Comparison of ENCODE assay signal across 25 cellular contexts in the genomic region with DNA sequence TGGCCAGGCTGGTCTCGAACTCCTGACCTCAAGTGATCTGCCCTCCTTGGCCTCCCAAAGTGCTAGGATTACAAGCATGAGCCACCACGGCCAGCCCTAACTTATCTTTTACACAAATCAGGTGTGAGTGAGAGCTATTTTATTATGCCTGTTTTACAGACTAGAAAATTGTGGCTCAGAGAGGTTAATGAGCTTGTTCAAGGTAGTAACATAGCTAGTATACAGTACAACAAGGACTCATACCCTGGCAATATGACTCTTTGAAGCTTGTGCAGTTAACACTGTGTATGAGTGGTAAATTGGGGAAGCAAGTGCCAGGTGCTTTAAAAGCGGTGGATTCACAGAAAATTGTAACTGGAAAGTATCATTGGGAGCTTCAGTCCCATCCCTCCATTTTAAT. TPM values are rescaled to one million over a fixed set of nuclear protein-coding genes. Genes with fewer than 3 reads are reported as not detected.
DNase-seq lines count a peak whose midpoint lies in the region; TF ChIP-seq lines count a peak whose summit lies in the region.
"Had no signal": no experiment of that assay in that cellular context is flagged by ENCODE, and none has a peak within 500 bp of the region (broad histone marks: within the 10 kb centered on the region; RNA-seq: fewer than 3 reads in every experiment).

No MANE protein-coding gene starts in this region.

- H3K9me3 ChIP-seq in breast epithelium = no peaks in the 10 kb centered on the region
- H3K9me3 ChIP-seq in esophagus muscularis mucosa = no peaks in the 10 kb centered on the region
- H3K9me3 ChIP-seq in sigmoid colon = no peaks in the 10 kb centered on the region
- no peaks in the 10 kb centered on the region for H3K9me3 ChIP-seq in transverse colon
- no peaks in the 10 kb centered on the region for H3K9me3 ChIP-seq in GM23248 (ENCODE audit: low read depth)
- H3K9me3 ChIP-seq: A549, BE2C had no signal

- H3K4me1 Mint-ChIP-seq in MCF 10A (ENCODE audit: insufficient read depth, unreplicated experiment) = peaks cover 13% of the 10 kb centered on the region

- H3K4me3 ChIP-seq in breast epithelium (no peak overlapping the region), esophagus muscularis mucosa (no peak overlapping the region), sigmoid colon (no peak overlapping the region), transverse colon (no peak overlapping the region), GM23248 (no peak overlapping the region)
- H3K4me3 ChIP-seq: A549 had no signal

- no peaks in the 10 kb centered on the region for H4K20me1 ChIP-seq in GM23248 (ENCODE audit: insufficient read depth)

- H3K27ac ChIP-seq in breast epithelium (peak overlapping the region; percentile 73 to 88), esophagus muscularis mucosa (replicated peaks in 1 of 4) (peak overlapping the region; percentile 69 to 92 (median 77)), sigmoid colon (peak overlapping the region; percentile 70 to 95 (median 92)), transverse colon (peak overlapping the region; percentile 77 to 87 (median 82)), GM23248 (no peak overlapping the region)
- H3K27ac ChIP-seq: A549, brain microvascular endothelial cell had no signal

- TF ChIP-seq CTCF in breast epithelium (IDR thresholded peaks at IDR 0.05) = no peak
- no peak for TF ChIP-seq CTCF in MCF 10A (IDR thresholded peaks at IDR 0.05; ENCODE audit: unreplicated experiment)
- no peak for TF ChIP-seq CTCF in esophagus muscularis mucosa (IDR thresholded peaks at IDR 0.05)
- TF ChIP-seq CTCF in sigmoid colon (IDR thresholded peaks at IDR 0.05) = no peak
- TF ChIP-seq CTCF in transverse colon (IDR thresholded peaks at IDR 0.05) = no peak

- TF ChIP-seq POLR2A in breast epithelium (IDR thresholded peaks at IDR 0.05) (no peak), esophagus muscularis mucosa (IDR thresholded peaks at IDR 0.05; ENCODE audit: low read depth) (no peak), sigmoid colon (IDR thresholded peaks at IDR 0.05) (no peak), transverse colon (IDR thresholded peaks at IDR 0.05) (no peak)

- TF ChIP-seq EP300 in esophagus muscularis mucosa (IDR thresholded peaks at IDR 0.05) (no peak), sigmoid colon (IDR thresholded peaks at IDR 0.05) (no peak), transverse colon (IDR thresholded peaks at IDR 0.05; ENCODE audit: low read depth) (no peak)

- no peak for DNase-seq in breast epithelium (ENCODE audit: low spot score in 2 of 2)
- DNase-seq in MCF 10A (ENCODE audit: unreplicated experiment) = no peak
- no peak for DNase-seq in esophagus muscularis mucosa (ENCODE audit: extremely low spot score)
- peak; percentile 24 for DNase-seq in sigmoid colon
- DNase-seq in transverse colon = no peak
- no peak for DNase-seq in GDM1 (lab: John Stamatoyannopoulos, UW)
- no peak for DNase-seq in GM23248
- DNase-seq in RPMI8226 = no peak
- DNase-seq: activated CD4-positive, alpha-beta memory T cell treated with anti-CD3 and anti-CD28 coated beads, Interleukin-2, amount 10 ng/mL, durations not matched to agents 7 days and 5 days; activated CD4-positive, CD25-positive, alpha-beta regulatory T cell; activated naive CD4-positive, alpha-beta T cell treated with anti-CD3 and anti-CD28 coated beads for 36 hours; activated T-cell treated with anti-CD3 and anti-CD28 coated beads, Interleukin-2, amount 50 U/mL, for 24 hours; BE2C; brain microvascular endothelial cell; Calu3; hypothalamus; Kasumi-1; mammary epithelial cell; naive B cell; NCI-H1048; NCI-H2081 treated with DMSO at 0.1 percent for 48 hours; NCI-H510A; stimulated activated naive CD4-positive, alpha-beta T cell; T-helper 9 cell had no signal

- H2AFZ ChIP-seq in GM23248 = no peak overlapping the region

- H3K36me3 ChIP-seq in breast epithelium (no peaks in the 10 kb centered on the region), esophagus muscularis mucosa (no peaks in the 10 kb centered on the region), sigmoid colon (no peaks in the 10 kb centered on the region), transverse colon (no peaks in the 10 kb centered on the region), GM23248 (ENCODE audit: low read depth) (no peaks in the 10 kb centered on the region)
- H3K36me3 ChIP-seq: BE2C, brain microvascular endothelial cell had no signal

- no peak overlapping the region for H3K4me3 Mint-ChIP-seq in MCF 10A (ENCODE audit: unreplicated experiment)
- H3K4me3 Mint-ChIP-seq: activated CD4-positive, alpha-beta memory T cell treated with anti-CD3 and anti-CD28 coated beads, Interleukin-2, amount 10 ng/mL, durations not matched to agents 7 days and 5 days; activated naive CD4-positive, alpha-beta T cell treated with anti-CD3 and anti-CD28 coated beads for 36 hours; activated T-cell treated with anti-CD3 and anti-CD28 coated beads, Interleukin-2, amount 50 U/mL, for 24 hours; naive B cell had no signal

- no peak overlapping the region for H3K9ac ChIP-seq in GM23248

- intact Hi-C loops in breast epithelium (cut with DNase I; ENCODE audit: low total_unique reads) (no loop called here), MCF 10A (cut with micrococcal nuclease) (no loop called here), esophagus muscularis mucosa (cut with DNase I) (no loop called here), sigmoid colon (cut with DNase I) (no loop called here), transverse colon (cut with DNase I; ENCODE audit: low total_unique reads) (no loop called here)

- CTCF ChIA-PET in MCF 10A (lab: Yijun Ruan, JAX) = interaction anchor here (0.6 to 2.5 kb wide), 5 partner anchors 27 to 69 kb away, joined by 3 to 8 read pairs (median 3); no protein-coding TSS in a partner anchor

- H3K27ac Mint-ChIP-seq in MCF 10A (ENCODE audit: low read depth, unreplicated experiment) = no peak overlapping the region
- H3K27ac Mint-ChIP-seq: activated CD4-positive, alpha-beta memory T cell treated with anti-CD3 and anti-CD28 coated beads, Interleukin-2, amount 10 ng/mL, durations not matched to agents 7 days and 5 days; activated naive CD4-positive, alpha-beta T cell treated with anti-CD3 and anti-CD28 coated beads for 36 hours; activated T-cell treated with anti-CD3 and anti-CD28 coated beads, Interleukin-2, amount 50 U/mL, for 24 hours had no signal

- no peaks in the 10 kb centered on the region for H3K9me2 ChIP-seq in GM23248 (ENCODE audit: insufficient read depth)

- no peak overlapping the region for H3K4me2 ChIP-seq in GM23248 (ENCODE audit: unreplicated experiment)
- H3K4me2 ChIP-seq: A549 had no signal

- H3F3A ChIP-seq in GM23248 (ENCODE audit: insufficient read depth) = peaks cover 6% of the 10 kb centered on the region; the same call in 1 of the 2 replicates

- peaks cover 21% of the 10 kb centered on the region; the same call in 1 of the 2 replicates for H3K79me2 ChIP-seq in GM23248 (ENCODE audit: insufficient read depth)

- POLR2A ChIA-PET in MCF 10A (lab: Yijun Ruan, JAX) = no interaction called here

- no peaks in the 10 kb centered on the region for H3K27me3 ChIP-seq in breast epithelium
- H3K27me3 ChIP-seq in esophagus muscularis mucosa = no peaks in the 10 kb centered on the region
- H3K27me3 ChIP-seq in sigmoid colon = no peaks in the 10 kb centered on the region
- no peaks in the 10 kb centered on the region for H3K27me3 ChIP-seq in transverse colon
- H3K27me3 ChIP-seq in GM23248 (replicated peaks; ENCODE audit: insufficient read depth) = no peaks in the 10 kb centered on the region
- H3K27me3 ChIP-seq: BE2C, brain microvascular endothelial cell had no signal

- no peaks in the 10 kb centered on the region for H3K36me3 Mint-ChIP-seq in MCF 10A (ENCODE audit: insufficient read depth, unreplicated experiment)
- H3K36me3 Mint-ChIP-seq: naive B cell had no signal

- peaks cover 6% of the 10 kb centered on the region for H3K9me3 Mint-ChIP-seq in MCF 10A (ENCODE audit: unreplicated experiment)
- H3K9me3 Mint-ChIP-seq: activated CD4-positive, alpha-beta memory T cell treated with anti-CD3 and anti-CD28 coated beads, Interleukin-2, amount 10 ng/mL, durations not matched to agents 7 days and 5 days; activated naive CD4-positive, alpha-beta T cell treated with anti-CD3 and anti-CD28 coated beads for 36 hours; activated T-cell treated with anti-CD3 and anti-CD28 coated beads, Interleukin-2, amount 50 U/mL, for 24 hours; naive B cell had no signal

- in situ Hi-C loops in transverse colon (cut with MboI; ENCODE audit: low pct_ligation_motif_present in 1 of 4, low pct_unique_long_range_greater_than_20kb in 1 of 4, low sequenced_read_pairs in 3 of 4) = no loop called here
- in situ Hi-C loops in GM23248 (cut with MboI) = no loop called here

- peaks cover 3 to 6% of the 10 kb centered on the region in 2 donors for H3K4me1 ChIP-seq in breast epithelium
- peaks cover 80 to 86% (median 82%) of the 10 kb centered on the region in 4 donors for H3K4me1 ChIP-seq in esophagus muscularis mucosa
- peaks cover 0 to 74% (median 67%) of the 10 kb centered on the region in 4 donors for H3K4me1 ChIP-seq in sigmoid colon
- H3K4me1 ChIP-seq in transverse colon = peaks cover 43 to 75% (median 49%) of the 10 kb centered on the region in 4 donors
- peaks cover 39% of the 10 kb centered on the region for H3K4me1 ChIP-seq in GM23248 (ENCODE audit: insufficient read depth)
- H3K4me1 ChIP-seq: A549, BE2C had no signal

- H3K27me3 Mint-ChIP-seq in MCF 10A (ENCODE audit: insufficient read depth, unreplicated experiment) = no peaks in the 10 kb centered on the region
- H3K27me3 Mint-ChIP-seq: activated CD4-positive, alpha-beta memory T cell treated with anti-CD3 and anti-CD28 coated beads, Interleukin-2, amount 10 ng/mL, durations not matched to agents 7 days and 5 days; activated T-cell treated with anti-CD3 and anti-CD28 coated beads, Interleukin-2, amount 50 U/mL, for 24 hours; naive B cell had no signal

- BruUV-seq in MCF 10A (replicated peaks; lab: Mats Ljungman, UMichigan) = no TSS peak

- 96% methylated on average over 3 of the region's 3 CpGs for WGBS in esophagus muscularis mucosa
- 55 to 76% methylated on average over 3 of the region's 3 CpGs for WGBS in sigmoid colon, 2 donors
- 71 to 72% methylated on average over 1 to 3 of the region's 3 CpGs for WGBS in transverse colon (ENCODE audit: low coverage in 1 of 2), 2 donors
- 86 to 90% methylated on average over 3 of the region's 3 CpGs for WGBS in GM23248 (ENCODE audit: low coverage in 1 of 2, low lambda C conversion rate in 2 of 2, missing lambda C conversion rate in 2 of 2), 2 experiments

RNA-seq across cellular contexts. Expression of a gene that starts 49.0 kb away (rescaled TPM):
- 10 to 100 TPM; 26.5 to 64.8 (median 33.2) TPM for total RNA-seq in breast epithelium
- 1.9 and 2.1 TPM in 2 replicates for total RNA-seq in MCF 10A (2022)
- 10 to 100 TPM; 27.7 to 62.9 (median 28.8) TPM for total RNA-seq in esophagus muscularis mucosa
- total RNA-seq in sigmoid colon = 10 to 100 TPM; 25.8 to 35.7 (median 33.5) TPM
- polyA plus RNA-seq in sigmoid colon = 10 to 100 TPM; 10.2 to 19.2 (median 15.1) TPM
- 10 to 100 TPM; 24.7 to 45.0 (median 32.8) TPM for total RNA-seq in transverse colon
- 5.8 and 6.6 TPM in 2 replicates for total RNA-seq in GM23248 (2014; rRNA removed; shearing (Covaris generic))
- 9.0 and 9.6 TPM in 2 replicates for polyA plus RNA-seq in GM23248 (2016; fragmentation: Nextera tagmentation; extraction: Ambion mirVana)
